ENCODE assay signal across 1 cellular context in the genomic region with DNA sequence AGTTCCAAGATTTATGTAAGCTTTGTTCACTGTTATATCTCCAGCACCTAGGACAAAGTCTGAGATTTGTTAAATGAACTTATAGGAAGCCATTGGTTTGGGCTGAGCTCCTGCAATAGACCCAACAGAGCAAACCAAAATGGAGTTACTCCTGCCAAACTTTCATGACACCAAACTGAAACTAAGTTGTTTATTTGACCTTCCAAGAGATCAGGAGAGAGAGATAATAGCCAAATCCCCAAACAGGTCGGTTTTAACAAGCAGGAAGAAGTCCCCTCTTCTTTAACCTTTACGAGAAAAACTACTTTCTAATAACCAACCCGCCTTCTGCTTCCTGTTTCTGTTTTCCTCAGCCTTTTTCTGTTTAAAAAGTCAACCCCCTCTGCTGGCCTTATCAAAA.
TF ChIP-seq lines count a peak whose summit lies in the region.

No MANE protein-coding gene starts in this region.

TF ChIP-seq in K562, 482 proteins besides CTCF, POLR2A, EP300 and RAD21 (continued from another document and continues in another):
- TF ChIP-seq GTF3C2 (IDR thresholded peaks at IDR 0.05; ENCODE audit: borderline replicate concordance, extremely low read depth, insufficient read length) = no peak
- no peak for TF ChIP-seq ZNF740 (CRISPR knock-in tag; IDR thresholded peaks at IDR 0.05)
- peak in 1 of 2 experiments; percentile 92; a peak in 2 of 4 replicates for TF ChIP-seq ZNF740 (tag; IDR thresholded peaks at IDR 0.05)
- TF ChIP-seq SAFB2 (IDR thresholded peaks at IDR 0.05; ENCODE audit: borderline replicate concordance, low read depth, low read length, severe bottlenecking) = no peak
- no peak for TF ChIP-seq JUN (IDR thresholded peaks at IDR 0.05; ENCODE audit: borderline replicate concordance, low read depth, low read length)
- no peak for TF ChIP-seq JUN (CRISPR knock-in tag; IDR thresholded peaks at IDR 0.05; ENCODE audit: borderline replicate concordance)
- TF ChIP-seq CEBPG (CRISPR knock-in tag; IDR thresholded peaks at IDR 0.05) = no peak
- TF ChIP-seq CEBPG (tag; conservative IDR thresholded peaks at IDR 0.05 in 1 of 2, IDR thresholded peaks at IDR 0.05 in 1 of 2) = no peak
- TF ChIP-seq PTTG1 (tag; IDR thresholded peaks at IDR 0.05; ENCODE audit: low read depth) = peak; percentile 86
- TF ChIP-seq TEAD4 (IDR thresholded peaks at IDR 0.05; ENCODE audit: low read length) = no peak
- TF ChIP-seq TEAD4 (CRISPR knock-in tag; IDR thresholded peaks at IDR 0.05; ENCODE audit: borderline replicate concordance) = no peak
- TF ChIP-seq HDAC8 (tag; IDR thresholded peaks at IDR 0.05) = 0 out of 2 replicates have a peak, but pooled peaks have one; percentile 54
- TF ChIP-seq ZNF644 (tag; IDR thresholded peaks at IDR 0.05; ENCODE audit: low read depth) = no peak
- TF ChIP-seq THRA (IDR thresholded peaks at IDR 0.05) = no peak
- TF ChIP-seq SMARCA4 (IDR thresholded peaks at IDR 0.05) = no peak
- no peak for TF ChIP-seq POLR2H (tag; IDR thresholded peaks at IDR 0.05; ENCODE audit: low read depth)
- TF ChIP-seq HNRNPL (IDR thresholded peaks at IDR 0.05; ENCODE audit: low read depth, low read length) = no peak
- TF ChIP-seq, protein P1, sequence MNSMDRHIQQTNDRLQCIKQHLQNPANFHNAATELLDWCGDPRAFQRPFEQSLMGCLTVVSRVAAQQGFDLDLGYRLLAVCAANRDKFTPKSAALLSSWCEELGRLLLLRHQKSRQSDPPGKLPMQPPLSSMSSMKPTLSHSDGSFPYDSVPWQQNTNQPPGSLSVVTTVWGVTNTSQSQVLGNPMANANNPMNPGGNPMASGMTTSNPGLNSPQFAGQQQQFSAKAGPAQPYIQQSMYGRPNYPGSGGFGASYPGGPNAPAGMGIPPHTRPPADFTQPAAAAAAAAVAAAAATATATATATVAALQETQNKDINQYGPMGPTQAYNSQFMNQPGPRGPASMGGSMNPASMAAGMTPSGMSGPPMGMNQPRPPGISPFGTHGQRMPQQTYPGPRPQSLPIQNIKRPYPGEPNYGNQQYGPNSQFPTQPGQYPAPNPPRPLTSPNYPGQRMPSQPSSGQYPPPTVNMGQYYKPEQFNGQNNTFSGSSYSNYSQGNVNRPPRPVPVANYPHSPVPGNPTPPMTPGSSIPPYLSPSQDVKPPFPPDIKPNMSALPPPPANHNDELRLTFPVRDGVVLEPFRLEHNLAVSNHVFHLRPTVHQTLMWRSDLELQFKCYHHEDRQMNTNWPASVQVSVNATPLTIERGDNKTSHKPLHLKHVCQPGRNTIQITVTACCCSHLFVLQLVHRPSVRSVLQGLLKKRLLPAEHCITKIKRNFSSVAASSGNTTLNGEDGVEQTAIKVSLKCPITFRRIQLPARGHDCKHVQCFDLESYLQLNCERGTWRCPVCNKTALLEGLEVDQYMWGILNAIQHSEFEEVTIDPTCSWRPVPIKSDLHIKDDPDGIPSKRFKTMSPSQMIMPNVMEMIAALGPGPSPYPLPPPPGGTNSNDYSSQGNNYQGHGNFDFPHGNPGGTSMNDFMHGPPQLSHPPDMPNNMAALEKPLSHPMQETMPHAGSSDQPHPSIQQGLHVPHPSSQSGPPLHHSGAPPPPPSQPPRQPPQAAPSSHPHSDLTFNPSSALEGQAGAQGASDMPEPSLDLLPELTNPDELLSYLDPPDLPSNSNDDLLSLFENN (IDR thresholded peaks at IDR 0.05; ENCODE audit: low read depth in 2 of 2, low read length in 2 of 2) = no peak
- TF ChIP-seq MLX (CRISPR knock-in tag; conservative IDR thresholded peaks at IDR 0.05) = no peak
- no peak for TF ChIP-seq CREB3L1 (IDR thresholded peaks at IDR 0.05; ENCODE audit: borderline replicate concordance, low read depth)
- TF ChIP-seq MAZ (CRISPR knock-in tag; conservative IDR thresholded peaks at IDR 0.05 in 1 of 2, IDR thresholded peaks at IDR 0.05 in 1 of 2) = no peak
- no peak for TF ChIP-seq ZNF445 (CRISPR knock-in tag; IDR thresholded peaks at IDR 0.05; ENCODE audit: low read depth)
- peak in 1 of 2 experiments; percentile 77; a peak in 2 of 4 replicates for TF ChIP-seq ZNF639 (CRISPR knock-in tag; conservative IDR thresholded peaks at IDR 0.05 in 1 of 2, IDR thresholded peaks at IDR 0.05 in 1 of 2)
- no peak for TF ChIP-seq HDGF (IDR thresholded peaks at IDR 0.05)
- TF ChIP-seq BDP1 (IDR thresholded peaks at IDR 0.05; ENCODE audit: insufficient read depth, insufficient read length) = no peak
- TF ChIP-seq OTX1 (CRISPR knock-in tag; IDR thresholded peaks at IDR 0.05) = no peak
- TF ChIP-seq BRD4 (IDR thresholded peaks at IDR 0.05) = no peak
- TF ChIP-seq ILK (tag; IDR thresholded peaks at IDR 0.05; ENCODE audit: borderline replicate concordance, low read depth) = peak; percentile 75; the same call in 1 of the 2 replicates
- TF ChIP-seq STAT5B (CRISPR knock-in tag; IDR thresholded peaks at IDR 0.05) = no peak
- no peak for TF ChIP-seq VEZF1 (CRISPR knock-in tag; IDR thresholded peaks at IDR 0.05)
- TF ChIP-seq BCOR (IDR thresholded peaks at IDR 0.05) = no peak
- TF ChIP-seq BACH1 (tag; IDR thresholded peaks at IDR 0.05) = peak; percentile 69; the same call in 1 of the 2 replicates
- peak; percentile 89 for TF ChIP-seq KLF6 (CRISPR knock-in tag; IDR thresholded peaks at IDR 0.05; ENCODE audit: borderline replicate concordance)
- no peak for TF ChIP-seq ZHX1 (conservative IDR thresholded peaks at IDR 0.05; ENCODE audit: low read length)
- TF ChIP-seq, protein P2, sequence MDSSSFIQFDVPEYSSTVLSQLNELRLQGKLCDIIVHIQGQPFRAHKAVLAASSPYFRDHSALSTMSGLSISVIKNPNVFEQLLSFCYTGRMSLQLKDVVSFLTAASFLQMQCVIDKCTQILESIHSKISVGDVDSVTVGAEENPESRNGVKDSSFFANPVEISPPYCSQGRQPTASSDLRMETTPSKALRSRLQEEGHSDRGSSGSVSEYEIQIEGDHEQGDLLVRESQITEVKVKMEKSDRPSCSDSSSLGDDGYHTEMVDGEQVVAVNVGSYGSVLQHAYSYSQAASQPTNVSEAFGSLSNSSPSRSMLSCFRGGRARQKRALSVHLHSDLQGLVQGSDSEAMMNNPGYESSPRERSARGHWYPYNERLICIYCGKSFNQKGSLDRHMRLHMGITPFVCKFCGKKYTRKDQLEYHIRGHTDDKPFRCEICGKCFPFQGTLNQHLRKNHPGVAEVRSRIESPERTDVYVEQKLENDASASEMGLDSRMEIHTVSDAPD (CRISPR knock-in tag; IDR thresholded peaks at IDR 0.05) = peak; percentile 72; the same call in 1 of the 2 replicates
- no peak for TF ChIP-seq CC2D1A (IDR thresholded peaks at IDR 0.05)
- TF ChIP-seq, protein P3, sequence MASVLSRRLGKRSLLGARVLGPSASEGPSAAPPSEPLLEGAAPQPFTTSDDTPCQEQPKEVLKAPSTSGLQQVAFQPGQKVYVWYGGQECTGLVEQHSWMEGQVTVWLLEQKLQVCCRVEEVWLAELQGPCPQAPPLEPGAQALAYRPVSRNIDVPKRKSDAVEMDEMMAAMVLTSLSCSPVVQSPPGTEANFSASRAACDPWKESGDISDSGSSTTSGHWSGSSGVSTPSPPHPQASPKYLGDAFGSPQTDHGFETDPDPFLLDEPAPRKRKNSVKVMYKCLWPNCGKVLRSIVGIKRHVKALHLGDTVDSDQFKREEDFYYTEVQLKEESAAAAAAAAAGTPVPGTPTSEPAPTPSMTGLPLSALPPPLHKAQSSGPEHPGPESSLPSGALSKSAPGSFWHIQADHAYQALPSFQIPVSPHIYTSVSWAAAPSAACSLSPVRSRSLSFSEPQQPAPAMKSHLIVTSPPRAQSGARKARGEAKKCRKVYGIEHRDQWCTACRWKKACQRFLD (CRISPR knock-in tag; IDR thresholded peaks at IDR 0.05) = peak; percentile 74; the same call in 1 of the 2 replicates
- TF ChIP-seq GTF2A2 (tag; IDR thresholded peaks at IDR 0.05) = peak; percentile 71; the same call in 1 of the 2 replicates
- no peak for TF ChIP-seq PHF21A (IDR thresholded peaks at IDR 0.05; ENCODE audit: borderline replicate concordance, low read depth)
